Comparison of ENCODE assay signal across 2 cellular contexts in genomic region chr10:78545756-78546155, GRCh38.
TF ChIP-seq lines count a peak whose summit lies in the region.

No MANE protein-coding gene starts in this region.

TF ChIP-seq in HepG2, 621 proteins besides CTCF, POLR2A, EP300 and RAD21:
- TF ChIP-seq GABPA (IDR thresholded peaks at IDR 0.05; ENCODE audit: low read depth, low read length) (peak; percentile 43), GABPA (CRISPR knock-in tag; IDR thresholded peaks at IDR 0.05; ENCODE audit: low read depth) (peak; percentile 84), GABPB1 (CRISPR knock-in tag; IDR thresholded peaks at IDR 0.05) (peak; percentile 52; the same call in 1 of the 2 replicates), DPF2 (CRISPR knock-in tag; IDR thresholded peaks at IDR 0.05; ENCODE audit: borderline replicate concordance, low read depth) (no peak), KAT8 (CRISPR knock-in tag; IDR thresholded peaks at IDR 0.05) (peak; percentile 67), YY1 (IDR thresholded peaks at IDR 0.05; ENCODE audit: insufficient read depth, insufficient replicate concordance, low read depth, low read length) (peak; percentile 58)

TF ChIP-seq in H1, 55 proteins besides CTCF, POLR2A, EP300 and RAD21:
- TF ChIP-seq GABPA (IDR thresholded peaks at IDR 0.05; ENCODE audit: borderline replicate concordance, insufficient read depth, low read length) (peak; percentile 84), CHD7 (IDR thresholded peaks at IDR 0.05; ENCODE audit: insufficient replicate concordance, low read length) (no peak), YY1 (IDR thresholded peaks at IDR 0.05; ENCODE audit: low read depth, low read length) (peak; percentile 61; the same call in 1 of the 2 replicates)
TF ChIP-seq in H1: peak in this region for 2.
